ENCODE assay signal across 7 cellular contexts in the genomic region with DNA sequence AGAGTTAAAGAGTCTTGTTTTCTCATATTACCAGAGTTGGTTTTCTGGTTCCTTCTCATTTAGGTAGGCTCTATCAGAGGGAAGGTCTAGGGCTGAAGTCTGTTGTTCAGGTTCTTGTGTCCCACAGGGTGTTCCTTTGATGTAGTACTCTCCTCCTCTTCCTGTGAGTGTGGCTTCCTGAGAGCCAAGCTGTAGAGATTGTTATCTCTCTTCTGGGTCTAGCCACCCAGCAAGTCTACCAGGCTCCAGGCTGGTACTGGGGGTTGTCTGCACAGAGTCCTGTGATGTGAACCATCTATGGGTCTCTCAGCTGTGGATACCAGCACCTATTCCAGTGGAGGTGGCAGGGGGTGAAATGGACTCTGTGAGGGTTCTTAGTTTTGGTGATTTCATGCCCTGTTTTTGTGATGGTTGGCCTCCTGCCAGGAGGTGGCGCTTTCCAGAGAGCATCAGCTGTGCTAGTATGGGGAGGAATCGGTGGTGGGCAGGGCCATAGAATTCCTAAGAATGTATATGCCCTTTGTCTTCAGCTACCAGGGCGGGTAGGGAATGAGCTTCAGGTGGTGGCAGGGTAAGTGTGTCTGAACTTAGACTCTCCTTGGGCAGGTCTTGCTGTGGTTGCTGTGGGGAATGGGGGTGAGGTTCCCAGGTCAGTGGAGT.
DNase-seq lines count a peak whose midpoint lies in the region; ATAC-seq and TF ChIP-seq lines count a peak whose summit lies in the region.
"Not testable (repeated sequence)": the region's sequence is repeated elsewhere in the genome, so short reads cannot be mapped to it uniquely, and the experiment has no call there.

No MANE protein-coding gene starts in this region.

- TF ChIP-seq CTCF in neural crest cell (conservative IDR thresholded peaks at IDR 0.05): not testable (repeated sequence)

- H3K9ac ChIP-seq in ES-I3 (ENCODE audit: low read depth, low read length): peak overlapping the region; percentile 44; the same call in 1 of the 2 replicates

- H3K4me3 Mint-ChIP-seq in T-helper 17 cell: peak overlapping the region; percentile 57
- peak overlapping the region; percentile 6 for H3K4me3 Mint-ChIP-seq in activated T-helper 1 cell treated with anti-CD3 and anti-CD28 coated beads, Interleukin-12 subunit alpha, Interleukin-12 subunit beta, Interleukin-2, Interleukin-4 antibody, amounts not matched to agents 30 ng/mL and 10 ng/mL and 1 ng/mL, durations not matched to agents 14 hours and 24 hours and 36 hours
- H3K4me3 Mint-ChIP-seq in neural crest cell: not testable (repeated sequence)

- intact Hi-C loops in activated T-helper 1 cell treated with anti-CD3 and anti-CD28 coated beads, Interleukin-12 subunit alpha, Interleukin-12 subunit beta, Interleukin-2, Interleukin-4 antibody, amounts not matched to agents 30 ng/mL and 10 ng/mL and 1 ng/mL, durations not matched to agents 14 hours and 24 hours and 36 hours (cut with micrococcal nuclease): not testable (repeated sequence)

- not testable (repeated sequence) for H3K36me3 Mint-ChIP-seq in T-helper 17 cell (ENCODE audit: low read depth); activated T-helper 1 cell treated with anti-CD3 and anti-CD28 coated beads, Interleukin-12 subunit alpha, Interleukin-12 subunit beta, Interleukin-2, Interleukin-4 antibody, amounts not matched to agents 30 ng/mL and 10 ng/mL and 1 ng/mL, durations not matched to agents 14 hours and 24 hours and 36 hours (ENCODE audit: low read depth); neural crest cell (ENCODE audit: low read depth)

- peak; percentile 96 for ATAC-seq in T-helper 17 cell

- not testable (repeated sequence) for H3K27me3 Mint-ChIP-seq in T-helper 17 cell; activated T-helper 1 cell treated with anti-CD3 and anti-CD28 coated beads, Interleukin-12 subunit alpha, Interleukin-12 subunit beta, Interleukin-2, Interleukin-4 antibody, amounts not matched to agents 30 ng/mL and 10 ng/mL and 1 ng/mL, durations not matched to agents 14 hours and 24 hours and 36 hours (ENCODE audit: insufficient read depth); neural crest cell (ENCODE audit: low read depth)

- DNase-seq in T-helper 17 cell: peak in 2 of 3 donors; percentile 6 to 15
- DNase-seq in activated CD4-positive, alpha-beta T cell treated with anti-CD3 and anti-CD28 coated beads, Interleukin-2, amount 50 U/mL, for 48 hours: peak; percentile 21 to 29
- DNase-seq in activated T-helper 1 cell treated with anti-CD3 and anti-CD28 coated beads, Interleukin-12 subunit alpha, Interleukin-12 subunit beta, Interleukin-2, Interleukin-4 antibody, amounts not matched to agents 30 ng/mL and 10 ng/mL and 1 ng/mL, durations not matched to agents 14 hours and 24 hours and 36 hours (ENCODE audit: low spot score): peak; percentile 9
- peak; percentile 75 for DNase-seq in central memory CD4-positive, alpha-beta T cell
- not testable (repeated sequence) for DNase-seq in neural crest cell (ENCODE audit: low read depth, low spot score)

- not testable (repeated sequence) for H3K4me1 ChIP-seq in ES-I3 (ENCODE audit: insufficient read depth, low read length)

- H3K9me3 Mint-ChIP-seq in activated T-helper 1 cell treated with anti-CD3 and anti-CD28 coated beads, Interleukin-12 subunit alpha, Interleukin-12 subunit beta, Interleukin-2, Interleukin-4 antibody, amounts not matched to agents 30 ng/mL and 10 ng/mL and 1 ng/mL, durations not matched to agents 14 hours and 24 hours and 36 hours: peaks cover 13% of the 10 kb centered on the region
- H3K9me3 Mint-ChIP-seq in neural crest cell: peaks cover 13% of the 10 kb centered on the region

- H3K4me1 Mint-ChIP-seq in T-helper 17 cell: peaks cover 11% of the 10 kb centered on the region
- peaks cover 17% of the 10 kb centered on the region for H3K4me1 Mint-ChIP-seq in activated T-helper 1 cell treated with anti-CD3 and anti-CD28 coated beads, Interleukin-12 subunit alpha, Interleukin-12 subunit beta, Interleukin-2, Interleukin-4 antibody, amounts not matched to agents 30 ng/mL and 10 ng/mL and 1 ng/mL, durations not matched to agents 14 hours and 24 hours and 36 hours (ENCODE audit: low read depth)
- H3K4me1 Mint-ChIP-seq in neural crest cell: not testable (repeated sequence)

- not testable (repeated sequence) for H3K9me3 ChIP-seq in ES-I3 (ENCODE audit: control insufficient read depth, insufficient read depth, low read length); T-helper 17 cell (ENCODE audit: control insufficient read depth, low read length, poor library complexity, severe bottlenecking)
- H3K9me3 ChIP-seq in KOPT-K1 (ENCODE audit: insufficient read depth, low read length, poor library complexity, severe bottlenecking): peaks cover 16% of the 10 kb centered on the region

- H3K27ac ChIP-seq in KOPT-K1 (ENCODE audit: low read depth, low read length, poor library complexity, severe bottlenecking): peak overlapping the region; percentile 56

- peak overlapping the region; percentile 86 for H3K27ac Mint-ChIP-seq in T-helper 17 cell
- not testable (repeated sequence) for H3K27ac Mint-ChIP-seq in activated T-helper 1 cell treated with anti-CD3 and anti-CD28 coated beads, Interleukin-12 subunit alpha, Interleukin-12 subunit beta, Interleukin-2, Interleukin-4 antibody, amounts not matched to agents 30 ng/mL and 10 ng/mL and 1 ng/mL, durations not matched to agents 14 hours and 24 hours and 36 hours
- H3K27ac Mint-ChIP-seq in neural crest cell (ENCODE audit: unreplicated experiment): peak overlapping the region; percentile 35

- not testable (repeated sequence) for H3K36me3 ChIP-seq in ES-I3 (ENCODE audit: insufficient read depth, low read length); KOPT-K1 (ENCODE audit: insufficient read depth, low read length)
